In the genomic region with DNA sequence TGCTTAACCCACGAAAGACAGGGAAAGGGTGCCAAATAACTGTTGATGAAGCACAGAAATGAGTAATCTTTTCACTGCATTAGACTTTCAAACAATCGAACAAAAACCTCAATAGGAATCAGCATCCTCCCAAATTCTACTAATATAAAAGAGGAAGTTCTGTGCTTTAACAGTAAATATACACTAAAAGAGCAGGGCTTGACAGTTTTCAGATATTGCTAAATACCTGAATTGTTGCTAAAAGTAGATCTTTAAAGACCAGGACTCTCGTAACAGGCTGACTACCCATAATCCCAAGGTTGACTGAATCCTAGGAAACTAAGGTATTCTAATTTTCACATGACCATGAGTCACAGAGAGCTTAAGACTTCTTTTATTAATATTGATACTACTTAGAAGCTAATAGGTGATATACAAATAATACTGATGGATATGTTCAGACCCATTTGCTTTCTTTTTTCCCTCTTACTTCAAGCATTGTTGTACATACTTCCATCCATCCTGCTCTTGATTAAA, we compare ENCODE assay signal across 1 cellular context.
TF ChIP-seq lines count a peak whose summit lies in the region.

No MANE protein-coding gene starts in this region.

TF ChIP-seq in GM12878, 131 proteins besides CTCF, POLR2A, EP300 and RAD21:
- TF ChIP-seq RUNX3 (IDR thresholded peaks at IDR 0.05; ENCODE audit: low read length), result 0 out of 2 replicates have a peak, but pooled peaks have one; percentile 27
- TF ChIP-seq TCF7 (IDR thresholded peaks at IDR 0.05; ENCODE audit: borderline replicate concordance), result 0 out of 2 replicates have a peak, but pooled peaks have one; percentile 18
- no peak for TF ChIP-seq MTA3 (IDR thresholded peaks at IDR 0.05; ENCODE audit: borderline replicate concordance, low read length)
- 0 out of 2 replicates have a peak, but pooled peaks have one; percentile 21 for TF ChIP-seq JUNB (IDR thresholded peaks at IDR 0.05)
- no peak for TF ChIP-seq YY1 (IDR thresholded peaks at IDR 0.05; ENCODE audit: low read depth, low read length)
- TF ChIP-seq RCOR1 (conservative IDR thresholded peaks at IDR 0.05; ENCODE audit: low read depth, low read length), result no peak
TF ChIP-seq in GM12878: peak in this region for 3.
